In genomic region chr4:144954224-144954623, GRCh38 we compare ENCODE assay signal across 25 cellular contexts.
"Had no signal": no experiment of that assay in that cellular context is flagged by ENCODE, and none has a peak within 500 bp of the region (broad histone marks: within the 10 kb centered on the region; RNA-seq: fewer than 3 reads in every experiment).

No MANE protein-coding gene starts in this region.

- H3K36me3 Mint-ChIP-seq: activated naive CD8-positive, alpha-beta T cell had no signal

- H3K79me2 ChIP-seq: hepatocyte had no signal

- H3K4me3 Mint-ChIP-seq: activated naive CD8-positive, alpha-beta T cell; activated T-helper 17 cell treated with anti-CD3 and anti-CD28 coated beads, Interleukin-2, amount 50 U/mL, for 72 hours had no signal

- H3K4me1 Mint-ChIP-seq: activated T-helper 17 cell treated with anti-CD3 and anti-CD28 coated beads, Interleukin-2, amount 50 U/mL, for 72 hours had no signal

- H2AFZ ChIP-seq: hepatocyte had no signal

- DNase-seq: activated CD4-positive, CD25-positive, alpha-beta regulatory T cell treated with anti-CD3 and anti-CD28 coated beads, Interleukin-2, amount 50 U/mL, for 72 hours; activated naive CD4-positive, alpha-beta T cell; activated T-cell treated with anti-CD3 and anti-CD28 coated beads, Interleukin-2, amount 50 U/mL, for 1 hour; adrenal gland; central memory CD4-positive, alpha-beta T cell; dermis blood vessel endothelial cell; effector CD8-positive, alpha-beta T cell; glutamatergic neuron; kidney; lower lobe of right lung; mesendoderm; mucosa of descending colon; ovary; spleen; stimulated activated CD4-positive, alpha-beta T cell treated with anti-CD3 and anti-CD28 coated beads, Interleukin-4, amount 100 ng/mL, for 1 hour; stimulated activated naive CD4-positive, alpha-beta T cell; testis; trophoblast cell; uterus had no signal

- H3K27ac ChIP-seq: adrenal gland, ascending aorta, hepatocyte, lower lobe of right lung, ovary, prostate gland, spleen, testis, uterus had no signal

- H3K27me3 ChIP-seq: adrenal gland, ascending aorta, hepatocyte, ovary, spleen, testis, uterus had no signal

- H3K9me3 ChIP-seq: prostate gland, testis had no signal

- H3K4me1 ChIP-seq: adrenal gland, ascending aorta, lower lobe of right lung, prostate gland, spleen, testis, uterus had no signal

- H3K4me3 ChIP-seq: adrenal gland, ascending aorta, hepatocyte, lower lobe of right lung, mucosa of descending colon, ovary, prostate gland, spleen, testis, uterus had no signal

- H3K27ac Mint-ChIP-seq: activated naive CD8-positive, alpha-beta T cell; activated T-helper 17 cell treated with anti-CD3 and anti-CD28 coated beads, Interleukin-2, amount 50 U/mL, for 72 hours had no signal

- H3K36me3 ChIP-seq: adrenal gland, ascending aorta, lower lobe of right lung, ovary, prostate gland, spleen, uterus had no signal

- H3K4me2 ChIP-seq: hepatocyte had no signal

- ATAC-seq: activated T-helper 17 cell treated with anti-CD3 and anti-CD28 coated beads, Interleukin-2, amount 50 U/mL, for 72 hours; esophagus mucosa; lower lobe of right lung; mucosa of descending colon had no signal

- H3K27me3 Mint-ChIP-seq: activated naive CD8-positive, alpha-beta T cell; activated T-helper 17 cell treated with anti-CD3 and anti-CD28 coated beads, Interleukin-2, amount 50 U/mL, for 72 hours had no signal
